Comparison of ENCODE assay signal across 1 cellular context in genomic region chr15:69160976-69161877, GRCh38.
TF ChIP-seq lines count a peak whose summit lies in the region.

No MANE protein-coding gene starts in this region.

TF ChIP-seq in HepG2, 621 proteins besides CTCF, POLR2A, EP300 and RAD21 (continued from another document):
- no peak for TF ChIP-seq ELF1 (CRISPR knock-in tag; IDR thresholded peaks at IDR 0.05)
- peak; percentile 14; the same call in 1 of the 2 replicates for TF ChIP-seq PAXIP1 (CRISPR knock-in tag; conservative IDR thresholded peaks at IDR 0.05)
- TF ChIP-seq ZNF619 (CRISPR knock-in tag; IDR thresholded peaks at IDR 0.05), result no peak
- TF ChIP-seq ZBTB14 (CRISPR knock-in tag; IDR thresholded peaks at IDR 0.05), result no peak
- TF ChIP-seq ZNF33A (CRISPR knock-in tag; IDR thresholded peaks at IDR 0.05; ENCODE audit: borderline replicate concordance), result no peak
- no peak for TF ChIP-seq ELF4 (CRISPR knock-in tag; IDR thresholded peaks at IDR 0.05; ENCODE audit: borderline replicate concordance)
- TF ChIP-seq HNF4G (IDR thresholded peaks at IDR 0.05; ENCODE audit: borderline replicate concordance, low read depth, low read length), result no peak
- no peak for TF ChIP-seq HNF4G (CRISPR knock-in tag; IDR thresholded peaks at IDR 0.05; ENCODE audit: borderline replicate concordance, low read depth)
- TF ChIP-seq HNF1B (CRISPR knock-in tag; IDR thresholded peaks at IDR 0.05), result 0 out of 2 replicates have a peak, but pooled peaks have one; percentile 37
- no peak for TF ChIP-seq KAT8 (CRISPR knock-in tag; IDR thresholded peaks at IDR 0.05)
- TF ChIP-seq ZBTB43 (CRISPR knock-in tag; conservative IDR thresholded peaks at IDR 0.05), result no peak
- peak; percentile 27; the same call in 1 of the 2 replicates for TF ChIP-seq KDM2A (CRISPR knock-in tag; IDR thresholded peaks at IDR 0.05; ENCODE audit: borderline replicate concordance, low read depth)
- TF ChIP-seq TFDP2 (CRISPR knock-in tag; IDR thresholded peaks at IDR 0.05), result no peak
- no peak for TF ChIP-seq KDM5A (IDR thresholded peaks at IDR 0.05; ENCODE audit: borderline replicate concordance, low read length)
- TF ChIP-seq ZNF709 (CRISPR knock-in tag; IDR thresholded peaks at IDR 0.05), result no peak
- TF ChIP-seq ZNF280B (CRISPR knock-in tag; IDR thresholded peaks at IDR 0.05; ENCODE audit: borderline replicate concordance), result no peak
- TF ChIP-seq GMEB2 (CRISPR knock-in tag; IDR thresholded peaks at IDR 0.05; ENCODE audit: low read depth), result no peak
- no peak for TF ChIP-seq ZNF639 (CRISPR knock-in tag; conservative IDR thresholded peaks at IDR 0.05)
- TF ChIP-seq ZNF253 (CRISPR knock-in tag; IDR thresholded peaks at IDR 0.05; ENCODE audit: borderline replicate concordance), result no peak
- TF ChIP-seq PATZ1 (CRISPR knock-in tag; IDR thresholded peaks at IDR 0.05), result peak; percentile 51; the same call in 1 of the 2 replicates
- TF ChIP-seq PRDM15 (CRISPR knock-in tag; IDR thresholded peaks at IDR 0.05), result no peak
- no peak for TF ChIP-seq ZNF343 (CRISPR knock-in tag; IDR thresholded peaks at IDR 0.05)
- no peak for TF ChIP-seq MED13 (CRISPR knock-in tag; IDR thresholded peaks at IDR 0.05)
- no peak for TF ChIP-seq ARHGAP35 (CRISPR knock-in tag; IDR thresholded peaks at IDR 0.05; ENCODE audit: borderline replicate concordance)
- TF ChIP-seq SP5 (CRISPR knock-in tag; IDR thresholded peaks at IDR 0.05; ENCODE audit: borderline replicate concordance, low read depth), result no peak
- no peak for TF ChIP-seq KLF12 (CRISPR knock-in tag; IDR thresholded peaks at IDR 0.05; ENCODE audit: borderline replicate concordance)
- TF ChIP-seq ZNF572 (CRISPR knock-in tag; IDR thresholded peaks at IDR 0.05), result no peak
- TF ChIP-seq POGZ (CRISPR knock-in tag; IDR thresholded peaks at IDR 0.05), result no peak
- no peak for TF ChIP-seq MAFG (CRISPR knock-in tag; IDR thresholded peaks at IDR 0.05)
- TF ChIP-seq CENPBD1 (CRISPR knock-in tag; IDR thresholded peaks at IDR 0.05; ENCODE audit: borderline replicate concordance, low read depth), result no peak
- no peak for TF ChIP-seq TSC22D2 (CRISPR knock-in tag; IDR thresholded peaks at IDR 0.05; ENCODE audit: borderline replicate concordance)
